Comparison of ENCODE assay signal across 8 cellular contexts in genomic region chr4:180134116-180134866, GRCh38.
DNase-seq lines count a peak whose midpoint lies in the region; ATAC-seq, FAIRE-seq and TF ChIP-seq lines count a peak whose summit lies in the region.

No MANE protein-coding gene starts in this region.

- H3K36me3 Mint-ChIP-seq in activated naive CD4-positive, alpha-beta T cell treated with anti-CD3 and anti-CD28 coated beads, Interleukin-2, amount 50 U/mL, for 72 hours: no peaks in the 10 kb centered on the region
- no peaks in the 10 kb centered on the region for H3K36me3 Mint-ChIP-seq in MCF 10A (ENCODE audit: insufficient read depth, unreplicated experiment)

- H3K36me3 ChIP-seq in Panc1 (ENCODE audit: control insufficient read depth, insufficient read depth, low read length): no peaks in the 10 kb centered on the region; the same call in 1 of the 2 replicates
- no peaks in the 10 kb centered on the region for H3K36me3 ChIP-seq in kidney (ENCODE audit: control insufficient read depth in 1 of 2, insufficient read depth in 2 of 2, low read length in 2 of 2)

- no peaks in the 10 kb centered on the region for H3K27me3 Mint-ChIP-seq in MCF 10A (ENCODE audit: insufficient read depth, unreplicated experiment)

- DNase-seq in Ammon's horn (ENCODE audit: low spot score) (peak; percentile 4), Panc1 (ENCODE audit: low read depth, low spot score) (no peak), kidney (no peak), DMS79 treated with DMSO at 0.1 percent for 48 hours (lab: John Stamatoyannopoulos, UW) (no peak), epidermal melanocyte (ENCODE audit: insufficient read length, low spot score) (no peak), MCF 10A (ENCODE audit: unreplicated experiment) (no peak)
- DNase-seq in activated naive CD4-positive, alpha-beta T cell treated with anti-CD3 and anti-CD28 coated beads, Interleukin-2, amount 50 U/mL, for 72 hours (ENCODE audit: low spot score in 2 of 2): no peak

- H3K9me3 Mint-ChIP-seq in activated naive CD4-positive, alpha-beta T cell treated with anti-CD3 and anti-CD28 coated beads, Interleukin-2, amount 50 U/mL, for 72 hours: no peaks in the 10 kb centered on the region
- H3K9me3 Mint-ChIP-seq in MCF 10A (ENCODE audit: unreplicated experiment): no peaks in the 10 kb centered on the region

- in situ Hi-C loops in Panc1 (cut with HindIII; ENCODE audit: low pct_unique_long_range_greater_than_20kb, low sequenced_read_pairs): no loop called here

- H3K27ac ChIP-seq in Panc1 (ENCODE audit: low read length) (no peak overlapping the region), kidney (ENCODE audit: low read depth in 2 of 2, low read length in 2 of 2) (no peak overlapping the region)

- H3K4me1 ChIP-seq in Panc1 (ENCODE audit: control insufficient read depth, insufficient read depth, low read length) (no peaks in the 10 kb centered on the region), kidney (ENCODE audit: control insufficient read depth in 1 of 2, insufficient read depth in 1 of 2, low read depth in 1 of 2, low read length in 2 of 2) (no peaks in the 10 kb centered on the region)

- no peak overlapping the region for H3K9ac ChIP-seq in kidney (ENCODE audit: low read length in 2 of 2)

- H3K4me3 Mint-ChIP-seq in MCF 10A (ENCODE audit: unreplicated experiment): no peak overlapping the region

- BruUV-seq in Panc1 (replicated peaks; lab: Mats Ljungman, UMichigan): no TSS peak
- no TSS peak for BruUV-seq in MCF 10A (replicated peaks; lab: Mats Ljungman, UMichigan)

- no peak overlapping the region for H3K27ac Mint-ChIP-seq in activated naive CD4-positive, alpha-beta T cell treated with anti-CD3 and anti-CD28 coated beads, Interleukin-2, amount 50 U/mL, for 72 hours
- H3K27ac Mint-ChIP-seq in MCF 10A (ENCODE audit: low read depth, unreplicated experiment): no peak overlapping the region

- intact Hi-C loops in Panc1 (cut with micrococcal nuclease; ENCODE audit: unreplicated experiment): no loop called here
- intact Hi-C loops in kidney (cut with DNase I): no loop called here
- intact Hi-C loops in MCF 10A (cut with micrococcal nuclease): loop anchor here (5.0 kb wide), 1 partner anchor 43 kb away; no protein-coding TSS in a partner anchor

- POLR2A ChIA-PET in Panc1 (lab: Charles Lee): no interaction called here
- POLR2A ChIA-PET in MCF 10A (lab: Yijun Ruan, JAX): interaction anchor here (0.7 to 1.8 kb wide), 7 partner anchors 11 to 77 kb away, joined by 3 to 6 read pairs (median 3); no protein-coding TSS in a partner anchor

- no peak for FAIRE-seq in kidney (lab: Jason Lieb, UNC)

- TF ChIP-seq CTCF in Panc1 (IDR thresholded peaks at IDR 0.05): no peak
- TF ChIP-seq CTCF in kidney (IDR thresholded peaks at IDR 0.05; ENCODE audit: borderline replicate concordance, extremely low read depth, insufficient read depth): no peak
- no peak for TF ChIP-seq CTCF in MCF 10A (IDR thresholded peaks at IDR 0.05; ENCODE audit: unreplicated experiment)

- peaks cover 6% of the 10 kb centered on the region for H3K4me1 Mint-ChIP-seq in MCF 10A (ENCODE audit: insufficient read depth, unreplicated experiment)

- H3K4me3 ChIP-seq in Panc1 (ENCODE audit: low read depth in 2 of 2, low read length in 2 of 2) (peak overlapping the region in 1 of 2 experiments; percentile 23; a peak in 1 of 4 replicates), kidney (ENCODE audit: low read length in 2 of 2) (peak overlapping the region; percentile 3 to 46)

- H3K27me3 ChIP-seq in Panc1 (ENCODE audit: control insufficient read depth, insufficient read depth, low read length): no peaks in the 10 kb centered on the region

- ATAC-seq in GM21717 (IDR thresholded peaks at IDR 0.05; ENCODE audit: unreplicated experiment) (peak; percentile 59), Panc1 (peak; percentile 63)
- ATAC-seq in activated naive CD4-positive, alpha-beta T cell treated with anti-CD3 and anti-CD28 coated beads, Interleukin-2, amount 50 U/mL, for 72 hours: no peak

- CTCF ChIA-PET in Panc1 (lab: Charles Lee): no interaction called here
- CTCF ChIA-PET in MCF 10A (lab: Yijun Ruan, JAX): no interaction called here

- H3K9me3 ChIP-seq in Panc1 (ENCODE audit: control insufficient read depth, insufficient read depth, low read depth, low read length) (no peaks in the 10 kb centered on the region), kidney (ENCODE audit: control insufficient read depth in 1 of 2, low read length in 2 of 2) (no peaks in the 10 kb centered on the region)

Comparison
In these comparisons a context has a peak if more than half of its experiments do, and no peak if none do; other contexts are left out.
1. ATAC-seq: peak in GM21717 (single experiment) and Panc1 (single experiment); none in activated naive CD4-positive, alpha-beta T cell treated with anti-CD3 and anti-CD28 coated beads, Interleukin-2, amount 50 U/mL, for 72 hours (0 of 2).